ENCODE assay signal across 25 cellular contexts in genomic region chr6:123434186-123434585, GRCh38.
"Had no signal": no experiment of that assay in that cellular context is flagged by ENCODE, and none has a peak within 500 bp of the region (broad histone marks: within the 10 kb centered on the region; RNA-seq: fewer than 3 reads in every experiment).

No MANE protein-coding gene starts in this region.

- H3K27ac ChIP-seq: breast epithelium, coronary artery, esophagus squamous epithelium, foreskin keratinocyte, hepatocyte, spleen, tibial artery had no signal

- H3K4me1 ChIP-seq: breast epithelium, foreskin keratinocyte, spleen, tibial artery had no signal

- H3K36me3 ChIP-seq: breast epithelium, esophagus squamous epithelium, spleen, tibial artery had no signal

- H3K4me3 ChIP-seq: breast epithelium, coronary artery, esophagus squamous epithelium, hepatocyte, spleen, tibial artery had no signal

- H3K27me3 ChIP-seq: breast epithelium, esophagus squamous epithelium, foreskin keratinocyte, hepatocyte, spleen, tibial artery had no signal

- H3K9me3 ChIP-seq: breast epithelium, esophagus squamous epithelium, spleen, tibial artery had no signal

- DNase-seq: activated CD4-positive, alpha-beta T cell treated with anti-CD3 and anti-CD28 coated beads for 36 hours; activated CD4-positive, alpha-beta T cell treated with anti-CD3 and anti-CD28 coated beads, Interleukin-2, amount 50 U/mL, for 4 hours; activated CD8-positive, alpha-beta memory T cell treated with anti-CD3 and anti-CD28 coated beads for 24 hours; activated CD8-positive, alpha-beta memory T cell treated with anti-CD3 and anti-CD28 coated beads, Interleukin-2, amount 50 U/mL, for 4 hours; activated T-cell treated with anti-CD3 and anti-CD28 coated beads, Interleukin-2, amount 50 U/mL, for 24 hours; aorta; endodermal cell; esophagus squamous epithelium; immature natural killer cell; naive thymus-derived CD4-positive, alpha-beta T cell; occipital lobe; spleen; stimulated activated CD4-positive, alpha-beta T cell treated with anti-CD3 and anti-CD28 coated beads, Interleukin-4, amount 100 ng/mL, for 1 hour; stimulated activated naive CD8-positive, alpha-beta T cell treated with anti-CD3 and anti-CD28 coated beads, Interleukin-15, Interleukin-2, amounts not matched to agents 100 U/mL and 50 U/mL, for 24 hours; substantia nigra; T1000; tibial artery had no signal

- ATAC-seq: activated CD4-positive, alpha-beta T cell treated with anti-CD3 and anti-CD28 coated beads for 36 hours; activated naive CD4-positive, alpha-beta T cell treated with anti-CD3 and anti-CD28 coated beads, Interleukin-2, amount 50 U/mL, for 72 hours; activated T-helper 17 cell treated with anti-CD3 and anti-CD28 coated beads, Interleukin-2, amount 50 U/mL, for 72 hours; foreskin keratinocyte; left lobe of liver; naive thymus-derived CD4-positive, alpha-beta T cell; stimulated activated naive CD8-positive, alpha-beta T cell treated with anti-CD3 and anti-CD28 coated beads, Interleukin-15, Interleukin-2, amounts not matched to agents 100 U/mL and 50 U/mL, for 24 hours; WTC11 had no signal
